In genomic region chr1:109764561-109765482, GRCh38 we compare ENCODE assay signal across 2 cellular contexts.
A peak's percentile ranks its signal among the peaks of the same experiment; 100 is the strongest.
TF ChIP-seq lines count a peak whose summit lies in the region.

No MANE protein-coding gene starts in this region.

TF ChIP-seq in IMR-90, 13 proteins besides CTCF, POLR2A, EP300 and RAD21:
- TF ChIP-seq USF2 (IDR thresholded peaks at IDR 0.05; ENCODE audit: low read depth, low read length) (no peak), CEBPB (IDR thresholded peaks at IDR 0.05; ENCODE audit: low read depth, low read length) (no peak), FOS (IDR thresholded peaks at IDR 0.05; ENCODE audit: low read depth, low read length) (no peak), MAFK (IDR thresholded peaks at IDR 0.05; ENCODE audit: low read depth, low read length) (no peak), BHLHE40 (IDR thresholded peaks at IDR 0.05; ENCODE audit: low read depth, low read length) (no peak), RCOR1 (IDR thresholded peaks at IDR 0.05; ENCODE audit: insufficient replicate concordance, low read length) (no peak), MXI1 (IDR thresholded peaks at IDR 0.05; ENCODE audit: borderline replicate concordance, low read depth, low read length) (no peak), MAZ (IDR thresholded peaks at IDR 0.05; ENCODE audit: borderline replicate concordance, low read depth, low read length) (no peak), CHD1 (IDR thresholded peaks at IDR 0.05; ENCODE audit: low read depth, low read length) (no peak), SMC3 (IDR thresholded peaks at IDR 0.05; ENCODE audit: low read depth, low read length) (no peak), NFE2L2 (IDR thresholded peaks at IDR 0.05; ENCODE audit: low read depth, low read length) (no peak), ELK1 (IDR thresholded peaks at IDR 0.05; ENCODE audit: borderline replicate concordance, low read depth, low read length) (no peak), RFX5 (IDR thresholded peaks at IDR 0.05; ENCODE audit: low read depth, low read length) (no peak)
TF ChIP-seq in IMR-90: peak in this region for 0.

TF ChIP-seq in K562, 482 proteins besides CTCF, POLR2A, EP300 and RAD21:
- no peak for TF ChIP-seq MAFG (tag; conservative IDR thresholded peaks at IDR 0.05)
- 0 out of 2 replicates have a peak, but pooled peaks have one; percentile 11 for TF ChIP-seq ERF (CRISPR knock-in tag; IDR thresholded peaks at IDR 0.05)
